Comparison of ENCODE assay signal across 31 cellular contexts in the genomic region with DNA sequence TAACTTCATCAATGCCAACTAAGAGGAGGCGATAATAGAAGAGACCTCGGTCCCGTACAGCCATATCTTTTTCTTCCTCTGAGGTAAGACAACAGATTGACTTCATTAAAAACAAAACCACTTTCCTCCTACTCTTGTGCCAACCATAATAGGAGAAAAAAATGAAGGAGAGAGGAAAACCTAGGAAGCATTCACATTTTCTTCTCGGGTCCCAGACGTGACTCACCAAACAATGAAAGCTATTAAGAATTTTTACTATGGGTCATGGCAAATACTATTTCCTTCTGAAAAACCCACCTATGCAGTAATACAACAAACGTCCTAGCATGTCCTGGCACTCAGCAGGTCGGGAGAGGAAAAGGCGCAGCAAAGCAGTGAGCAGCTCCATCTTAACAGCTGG. TPM values are rescaled to one million over a fixed set of nuclear protein-coding genes. Genes with fewer than 3 reads are reported as not detected.
"Had no signal": no experiment of that assay in that cellular context is flagged by ENCODE, and none has a peak within 500 bp of the region (broad histone marks: within the 10 kb centered on the region; RNA-seq: fewer than 3 reads in every experiment).

No MANE protein-coding gene starts in this region.

- H3K4me2 ChIP-seq: smooth muscle cell had no signal

- FAIRE-seq: frontal cortex, keratinocyte, TTC549 had no signal

- H3K4me1 ChIP-seq: right atrium auricular region, suprapubic skin had no signal

- H3K27ac ChIP-seq: esophagus muscularis mucosa, right atrium auricular region, stomach, suprapubic skin, tibial artery, upper lobe of right lung, VCaP had no signal

- ATAC-seq: left colon; stimulated activated naive B cell treated with anti-CD40 and anti-IgM and Interleukin-4, amounts not matched to agents 10 μg/mL and 1 μg/mL and 100 μg/mL, for 72 hours; upper lobe of right lung had no signal

- H3K27me3 Mint-ChIP-seq: stimulated activated naive B cell treated with anti-CD40 and anti-IgM and Interleukin-4, amounts not matched to agents 10 μg/mL and 1 μg/mL and 100 μg/mL, for 72 hours had no signal

- H3K27ac Mint-ChIP-seq: activated T-helper 1 cell treated with anti-CD3 and anti-CD28 coated beads, Interleukin-12 subunit alpha, Interleukin-12 subunit beta, Interleukin-2, Interleukin-4 antibody, amounts not matched to agents 30 ng/mL and 10 ng/mL and 1 ng/mL, durations not matched to agents 14 hours and 24 hours and 36 hours; T-helper 1 cell treated with Interleukin-12 subunit alpha and Interleukin-12 subunit beta and Interleukin-4 antibody, amounts not matched to agents 30 μg/mL and 1 μg/mL, for 36 hours had no signal

- H3K4me3 Mint-ChIP-seq: activated T-helper 1 cell treated with anti-CD3 and anti-CD28 coated beads, Interleukin-12 subunit alpha, Interleukin-12 subunit beta, Interleukin-2, Interleukin-4 antibody, amounts not matched to agents 30 ng/mL and 10 ng/mL and 1 ng/mL, durations not matched to agents 14 hours and 24 hours and 36 hours; stimulated activated naive B cell treated with anti-CD40 and anti-IgM and Interleukin-4, amounts not matched to agents 10 μg/mL and 1 μg/mL and 100 μg/mL, for 72 hours; T-helper 1 cell treated with Interleukin-12 subunit alpha and Interleukin-12 subunit beta and Interleukin-4 antibody, amounts not matched to agents 30 μg/mL and 1 μg/mL, for 36 hours had no signal

- H3K27me3 ChIP-seq: esophagus muscularis mucosa, right atrium auricular region, stomach, suprapubic skin, tibial artery, upper lobe of right lung had no signal

- H3K9me3 Mint-ChIP-seq: activated T-helper 1 cell treated with anti-CD3 and anti-CD28 coated beads, Interleukin-12 subunit alpha, Interleukin-12 subunit beta, Interleukin-2, Interleukin-4 antibody, amounts not matched to agents 30 ng/mL and 10 ng/mL and 1 ng/mL, durations not matched to agents 14 hours and 24 hours and 36 hours; stimulated activated naive B cell treated with anti-CD40 and anti-IgM and Interleukin-4, amounts not matched to agents 10 μg/mL and 1 μg/mL and 100 μg/mL, for 72 hours; T-helper 1 cell treated with Interleukin-12 subunit alpha and Interleukin-12 subunit beta and Interleukin-4 antibody, amounts not matched to agents 30 μg/mL and 1 μg/mL, for 36 hours had no signal

- H3K4me3 ChIP-seq: esophagus muscularis mucosa, right atrium auricular region, smooth muscle cell, stomach, suprapubic skin, tibial artery, upper lobe of right lung had no signal

- DNase-seq: activated CD4-positive, alpha-beta T cell treated with anti-CD3 and anti-CD28 coated beads for 4 hours; activated CD4-positive, alpha-beta T cell treated with anti-CD3 and anti-CD28 coated beads, Interleukin-2, amount 50 U/mL, for 4 hours; activated gamma-delta T cell; activated naive CD4-positive, alpha-beta T cell treated with anti-CD3 and anti-CD28 coated beads, Interleukin-2, amount 50 U/mL, for 16 hours; activated T-cell treated with anti-CD3 and anti-CD28 coated beads for 4 hours; caudate nucleus; cortex of kidney; glutamatergic neuron; left colon; mammary epithelial cell; occipital lobe; stimulated activated CD4-positive, alpha-beta T cell treated with anti-CD3 and anti-CD28 coated beads, Interleukin-1b, Interleukin-23, amount 100 ng/mL, for 48 hours; stimulated activated CD4-positive, alpha-beta T cell treated with anti-CD3 and anti-CD28 coated beads, Interleukin-4, amount 100 ng/mL, for 4 hours; stimulated activated CD8-positive, alpha-beta memory T cell treated with anti-CD3 and anti-CD28 coated beads, Interleukin-4, amount 100 ng/mL, for 48 hours; stimulated activated naive B cell treated with anti-CD40 and anti-IgM and Interleukin-4, amounts not matched to agents 10 μg/mL and 1 μg/mL and 100 μg/mL, for 72 hours; stomach; SW 1271; T-helper 9 cell; tibial artery; upper lobe of right lung had no signal

- H3K9me3 ChIP-seq: esophagus muscularis mucosa, right atrium auricular region, stomach, suprapubic skin, tibial artery, upper lobe of right lung had no signal

RNA-seq across cellular contexts. Expression of gene BCL2L15, which starts 8.6 kb away (rescaled TPM):
- polyA plus RNA-seq: smooth muscle cell had no signal

RNA-seq across cellular contexts. Expression of gene PTPN22, which starts 24.4 kb away (rescaled TPM):
- total RNA-seq: chondrocyte, smooth muscle cell had no signal
- polyA plus RNA-seq: smooth muscle cell had no signal
